ENCODE assay signal across 12 cellular contexts in the genomic region with DNA sequence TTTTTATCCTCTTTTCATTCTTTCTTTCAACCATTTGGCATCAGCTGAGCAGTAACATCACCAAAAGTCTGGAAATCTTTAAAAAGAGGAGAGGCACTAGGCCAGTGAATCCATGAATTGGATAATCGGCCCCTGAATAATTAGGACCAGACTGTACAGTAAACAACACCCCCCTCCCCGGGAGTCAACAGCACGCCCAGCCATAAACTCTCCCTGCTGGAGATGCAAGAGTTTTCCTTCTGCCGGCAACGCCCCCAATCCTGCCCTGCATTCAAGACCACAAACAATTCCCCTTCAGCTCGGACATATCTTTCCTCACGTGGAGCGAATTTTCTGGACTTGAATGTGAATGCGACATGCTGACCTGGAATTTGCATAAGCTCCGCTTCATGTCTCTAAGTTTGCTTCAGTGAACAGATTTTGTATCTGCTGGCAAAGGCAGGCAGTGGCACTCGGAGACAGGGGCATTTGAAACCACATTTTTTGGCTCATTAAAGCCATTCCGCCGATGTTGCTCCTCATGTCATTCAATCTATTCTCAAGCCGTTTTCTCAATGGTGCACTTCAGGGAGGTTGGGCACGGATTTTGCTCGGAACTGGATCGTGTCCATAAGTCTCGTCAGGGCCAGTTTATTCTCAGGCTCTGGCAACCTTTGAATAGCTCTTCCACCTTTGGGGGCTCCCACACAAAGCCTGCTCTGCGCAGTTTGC. TPM values are rescaled to one million over a fixed set of nuclear protein-coding genes. Genes with fewer than 3 reads are reported as not detected.
A peak's percentile ranks its signal among the peaks of the same experiment; 100 is the strongest.
DNase-seq lines count a peak whose midpoint lies in the region; ATAC-seq, FAIRE-seq and TF ChIP-seq lines count a peak whose summit lies in the region.
"Had no signal": no experiment of that assay in that cellular context is flagged by ENCODE, and none has a peak within 500 bp of the region (broad histone marks: within the 10 kb centered on the region; RNA-seq: fewer than 3 reads in every experiment).

No MANE protein-coding gene starts in this region.

- WGBS in mesodermal cell (ENCODE audit: insufficient coverage in 2 of 2), 2 experiments, result 83 to 84% methylated on average over 18 of the region's 19 CpGs
- WGBS in thyroid gland, 2 donors, result 20 to 31% methylated on average over 19 of the region's 19 CpGs

- H3K4me3 Mint-ChIP-seq in brain, result peak overlapping the region; percentile 55 to 83 (median 77)

- H3K4me1 ChIP-seq in mesodermal cell (ENCODE audit: control insufficient read depth, insufficient read depth, low read length, poor library complexity, severe bottlenecking) (peaks cover 15% of the 10 kb centered on the region), thyroid gland (peaks cover 3 to 4% of the 10 kb centered on the region in 2 donors)

- no peaks in the 10 kb centered on the region for H3K27me3 ChIP-seq in thyroid gland
- H3K27me3 ChIP-seq: neutrophil had no signal

- H3K4me3 ChIP-seq in mesodermal cell (ENCODE audit: extremely low read depth, insufficient read depth, low read length, poor library complexity, severe bottlenecking), result no peak overlapping the region
- peak overlapping the region in 1 of 3 donors; percentile 8 for H3K4me3 ChIP-seq in thyroid gland (replicated peaks in 1 of 3)

- peaks cover 57% of the 10 kb centered on the region for H3K27me3 Mint-ChIP-seq in brain

- H3K9me3 Mint-ChIP-seq in brain, result peaks cover 0 to 21% (median 13%) of the 10 kb centered on the region in 5 experiments

- intact Hi-C loops in thyroid gland (cut with DNase I), result no loop called here
- intact Hi-C loops in posterior cingulate gyrus (cut with DNase I), result no loop called here

- TF ChIP-seq POLR2A in thyroid gland (IDR thresholded peaks at IDR 0.05) (no peak), GM12892 (IDR thresholded peaks at IDR 0.05; ENCODE audit: low read depth, low read length) (no peak)

- H3K4me1 Mint-ChIP-seq in brain, result peaks cover 33% of the 10 kb centered on the region

- H3K36me3 ChIP-seq in mesodermal cell (ENCODE audit: control insufficient read depth, insufficient read depth, low read length) (no peaks in the 10 kb centered on the region), thyroid gland (no peaks in the 10 kb centered on the region)
- H3K36me3 ChIP-seq: neutrophil had no signal

- DNase-seq in NCI-H1092 treated with DMSO at 0.1 percent for 48 hours (lab: John Stamatoyannopoulos, UW) (peak; percentile 3), NCI-H1092 (lab: John Stamatoyannopoulos, UW) (no peak), thyroid gland (peak; percentile 58 to 61), GM12892 (ENCODE audit: insufficient read length) (no peak), posterior cingulate gyrus (no peak)
- DNase-seq: 8988T; activated T-cell treated with anti-CD3 and anti-CD28 coated beads, Interleukin-2, amount 50 U/mL, for 48 hours; DND-41 had no signal

- ATAC-seq in GM21526 (IDR thresholded peaks at IDR 0.05; ENCODE audit: low FRiP score, unreplicated experiment), result no peak

- H3K36me3 Mint-ChIP-seq in brain, result no peaks in the 10 kb centered on the region

- H3K9me3 ChIP-seq in mesodermal cell (ENCODE audit: control insufficient read depth, low read length) (no peaks in the 10 kb centered on the region), thyroid gland (no peaks in the 10 kb centered on the region)
- H3K9me3 ChIP-seq: neutrophil had no signal

- H3K27ac ChIP-seq in mesodermal cell (ENCODE audit: low read depth, low read length, severe bottlenecking), result peak overlapping the region; percentile 36
- H3K27ac ChIP-seq in thyroid gland, result peak overlapping the region; percentile 2 to 37 (median 9)
- H3K27ac ChIP-seq: neutrophil had no signal

- FAIRE-seq in GM12892 (lab: Jason Lieb, UNC), result no peak

- peak overlapping the region; percentile 34 to 72 (median 61) for H3K27ac Mint-ChIP-seq in brain

- TF ChIP-seq CTCF in brain (conservative IDR thresholded peaks at IDR 0.05), result no peak
- no peak for TF ChIP-seq CTCF in thyroid gland (IDR thresholded peaks at IDR 0.05)

RNA-seq across cellular contexts. Expression of a gene that starts 38.0 kb away (rescaled TPM):
- 28.9 TPM for polyA plus RNA-seq in brain (ENCODE audit: insufficient read depth, low read depth, low replicate concordance)
- 12.9 TPM for polyA plus RNA-seq in mesodermal cell (2013, experiment 1 of 2)
- polyA plus RNA-seq in mesodermal cell (2013, experiment 2 of 2), result 11.4 TPM
- 10 to 100 TPM in 1 of 4 donors, 1 to 10 TPM in 3; 2.8 to 10.8 (median 3.3) TPM for total RNA-seq in thyroid gland
- polyA plus RNA-seq in GM12892 (2012; ENCODE audit: missing spikeins), result 9.7 TPM

Comparison
In these comparisons a context has a peak if more than half of its experiments do, and no peak if none do; other contexts are left out.
1. DNase-seq: peak in NCI-H1092 treated with DMSO at 0.1 percent for 48 hours (single experiment) and thyroid gland (2 of 2); none in NCI-H1092 (single experiment), GM12892 (single experiment) and posterior cingulate gyrus (0 of 10).